In genomic region chr3:117898722-117899121, GRCh38 we compare ENCODE assay signal across 11 cellular contexts.
DNase-seq lines count a peak whose midpoint lies in the region; ATAC-seq, FAIRE-seq and TF ChIP-seq lines count a peak whose summit lies in the region.
"Had no signal": no experiment of that assay in that cellular context is flagged by ENCODE, and none has a peak within 500 bp of the region (broad histone marks: within the 10 kb centered on the region; RNA-seq: fewer than 3 reads in every experiment).

No MANE protein-coding gene starts in this region.

- DNase-seq in D721Med (ENCODE audit: insufficient read length, low spot score) (no peak), NCI-H748 (lab: John Stamatoyannopoulos, UW; ENCODE audit: unreplicated experiment) (peak; percentile 15), globus pallidus (ENCODE audit: low spot score) (peak; percentile 16), NCI-H774 (lab: John Stamatoyannopoulos, UW) (no peak), prostate gland (ENCODE audit: low spot score) (no peak), COLO829 (ENCODE audit: low spot score) (no peak)
- DNase-seq in CD4-positive, alpha-beta memory T cell = no peak
- DNase-seq: mesenchymal stem cell, NCI-H446 had no signal

- no peaks in the 10 kb centered on the region for H3K27me3 ChIP-seq in CD4-positive, alpha-beta memory T cell (ENCODE audit: insufficient read depth, low read length)
- no peaks in the 10 kb centered on the region for H3K27me3 ChIP-seq in prostate gland (replicated peaks; ENCODE audit: insufficient read depth)

- POLR2A ChIA-PET in CD4-positive, alpha-beta memory T cell (lab: Charles Lee; ENCODE audit: partially characterized antibody) = no interaction called here

- H3K4me1 Mint-ChIP-seq in CD4-positive, alpha-beta memory T cell = no peaks in the 10 kb centered on the region

- ATAC-seq in GM21737 (IDR thresholded peaks at IDR 0.05; ENCODE audit: unreplicated experiment) = peak; percentile 59

- H3K36me3 Mint-ChIP-seq in CD4-positive, alpha-beta memory T cell = no peaks in the 10 kb centered on the region

- CTCF ChIA-PET in CD4-positive, alpha-beta memory T cell (lab: Charles Lee; ENCODE audit: partially characterized antibody) = no interaction called here

- no peak overlapping the region for H3K4me3 Mint-ChIP-seq in CD4-positive, alpha-beta memory T cell

- WGBS in prostate gland = 57% methylated on average over 4 of the region's 4 CpGs

- no peak overlapping the region for H3K4me3 ChIP-seq in CD4-positive, alpha-beta memory T cell (ENCODE audit: low read length in 2 of 2)
- no peak overlapping the region for H3K4me3 ChIP-seq in prostate gland

- H3K27ac ChIP-seq in CD4-positive, alpha-beta memory T cell (ENCODE audit: low read depth, low read length) = no peak overlapping the region
- H3K27ac ChIP-seq in prostate gland = no peak overlapping the region

- H3K27me3 Mint-ChIP-seq in CD4-positive, alpha-beta memory T cell = no peaks in the 10 kb centered on the region

- TF ChIP-seq CTCF in D721Med (IDR thresholded peaks at IDR 0.05; ENCODE audit: insufficient read depth, missing control alignments) (peak; percentile 20), prostate gland (IDR thresholded peaks at IDR 0.05) (no peak)

- no peaks in the 10 kb centered on the region for H3K36me3 ChIP-seq in CD4-positive, alpha-beta memory T cell (ENCODE audit: insufficient read depth, low read length)
- H3K36me3 ChIP-seq in prostate gland = no peaks in the 10 kb centered on the region

- no peaks in the 10 kb centered on the region for H3K4me1 ChIP-seq in CD4-positive, alpha-beta memory T cell (ENCODE audit: insufficient read depth, low read length)
- H3K4me1 ChIP-seq in prostate gland (replicated peaks) = no peaks in the 10 kb centered on the region

- H3K27ac Mint-ChIP-seq in CD4-positive, alpha-beta memory T cell = no peak overlapping the region

- no peak for FAIRE-seq in D721Med (lab: Jason Lieb, UNC)
- FAIRE-seq: GM12892 had no signal

- H3K9me3 Mint-ChIP-seq in CD4-positive, alpha-beta memory T cell = peaks cover 0 to 14% (median 5%) of the 10 kb centered on the region in 8 donors

- H3K9me3 ChIP-seq in CD4-positive, alpha-beta memory T cell (ENCODE audit: control insufficient read depth in 1 of 2, low read length in 2 of 2) = no peaks in the 10 kb centered on the region
- no peaks in the 10 kb centered on the region for H3K9me3 ChIP-seq in prostate gland

- no peak for TF ChIP-seq POLR2A in prostate gland (IDR thresholded peaks at IDR 0.05)

- intact Hi-C loops in CD4-positive, alpha-beta memory T cell (cut with micrococcal nuclease) = no loop called here
- intact Hi-C loops in prostate gland (cut with DNase I) = no loop called here

Comparison
In these comparisons a context has a peak if more than half of its experiments do, and no peak if none do; other contexts are left out.
1. DNase-seq: peak in NCI-H748 (single experiment) and globus pallidus (single experiment); none in D721Med (single experiment), NCI-H774 (single experiment), CD4-positive, alpha-beta memory T cell (0 of 5), prostate gland (single experiment) and COLO829 (single experiment).